In genomic region chr21:42118121-42118795, GRCh38 we compare ENCODE assay signal across 13 cellular contexts. TPM values are rescaled to one million over a fixed set of nuclear protein-coding genes. Genes with fewer than 3 reads are reported as not detected.
DNase-seq lines count a peak whose midpoint lies in the region; ATAC-seq and TF ChIP-seq lines count a peak whose summit lies in the region.
"Had no signal": no experiment of that assay in that cellular context is flagged by ENCODE, and none has a peak within 500 bp of the region (broad histone marks: within the 10 kb centered on the region; RNA-seq: fewer than 3 reads in every experiment).

No MANE protein-coding gene starts in this region.

- CTCF ChIA-PET in OCI-LY7 (lab: Charles Lee; ENCODE audit: unreplicated experiment): interaction anchor here (1.0 to 2.1 kb wide), 5 partner anchors 10 to 285 kb away, joined by 3 to 21 read pairs (median 4); no protein-coding TSS in a partner anchor

- H3K4me3 ChIP-seq in OCI-LY7 (ENCODE audit: low read depth, low read length, poor library complexity, severe bottlenecking): peak overlapping the region; percentile 26
- H3K4me3 ChIP-seq: mucosa of descending colon had no signal

- H3K27me3 ChIP-seq in foreskin keratinocyte: peaks cover 45% of the 10 kb centered on the region

- POLR2A ChIA-PET in OCI-LY7 (lab: Charles Lee): interaction anchor here (0.6 to 4.9 kb wide), 10 partner anchors 11 to 251 kb away, joined by 3 to 23 read pairs (median 4); no protein-coding TSS in a partner anchor

- intact Hi-C loops in OCI-LY7 (cut with micrococcal nuclease; ENCODE audit: unreplicated experiment): loop anchor here (5.0 kb wide), 2 partner anchors 419 to 506 kb away; no protein-coding TSS in a partner anchor

- H3K4me1 ChIP-seq in OCI-LY7 (ENCODE audit: insufficient read depth, low read length, poor library complexity, severe bottlenecking) (peaks cover 71% of the 10 kb centered on the region), foreskin keratinocyte (no peaks in the 10 kb centered on the region)

- H3K4me2 ChIP-seq in OCI-LY7 (ENCODE audit: low read length): peak overlapping the region; percentile 82

- H3K9me3 ChIP-seq in KOPT-K1 (ENCODE audit: insufficient read depth, low read length, poor library complexity, severe bottlenecking) (no peaks in the 10 kb centered on the region), OCI-LY7 (ENCODE audit: low read length) (no peaks in the 10 kb centered on the region)
- H3K9me3 ChIP-seq: mucosa of descending colon had no signal

- H4K20me1 ChIP-seq in OCI-LY7 (ENCODE audit: insufficient read depth, low read length): no peaks in the 10 kb centered on the region

- peaks cover 19% of the 10 kb centered on the region; the same call in 1 of the 2 replicates for H3K79me2 ChIP-seq in OCI-LY7 (ENCODE audit: insufficient read depth, low read depth, low read length)

- H3K27ac ChIP-seq in KOPT-K1 (ENCODE audit: low read depth, low read length, poor library complexity, severe bottlenecking): peak overlapping the region; percentile 97
- peak overlapping the region; percentile 93 for H3K27ac ChIP-seq in OCI-LY7 (ENCODE audit: low read depth, low read length, poor library complexity, severe bottlenecking)
- no peak overlapping the region for H3K27ac ChIP-seq in foreskin keratinocyte

- no peak for TF ChIP-seq CTCF in OCI-LY7 (conservative IDR thresholded peaks at IDR 0.05; ENCODE audit: low read length)
- no peak for TF ChIP-seq CTCF in foreskin keratinocyte (conservative IDR thresholded peaks at IDR 0.05)

- peak overlapping the region; percentile 76 for H2AFZ ChIP-seq in OCI-LY7 (ENCODE audit: low read length)

- H3K36me3 ChIP-seq in KOPT-K1 (ENCODE audit: insufficient read depth, low read length) (no peaks in the 10 kb centered on the region), OCI-LY7 (ENCODE audit: insufficient read depth, low read length) (no peaks in the 10 kb centered on the region; the same call in 1 of the 2 replicates)

- H3K9me2 ChIP-seq in OCI-LY7 (ENCODE audit: insufficient read depth, low read length): no peaks in the 10 kb centered on the region

- H3K4me1 Mint-ChIP-seq in memory B cell: peaks cover 31% of the 10 kb centered on the region

- peak; percentile 13 for DNase-seq in NCI-H2029 treated with DMSO at 0.1 percent for 48 hours (lab: John Stamatoyannopoulos, UW)
- no peak for DNase-seq in NCI-H2029 (lab: John Stamatoyannopoulos, UW)
- DNase-seq in OCI-LY7 (ENCODE audit: low spot score): peak; percentile 37
- DNase-seq in memory B cell (ENCODE audit: low spot score in 2 of 2): no peak
- DNase-seq in foreskin keratinocyte: no peak

- peak overlapping the region; percentile 15 for H3K4me3 Mint-ChIP-seq in memory B cell

- peaks cover 36% of the 10 kb centered on the region for H3K27me3 Mint-ChIP-seq in memory B cell

- H3K9me3 Mint-ChIP-seq in memory B cell: no peaks in the 10 kb centered on the region
- H3K9me3 Mint-ChIP-seq: CD8-positive, alpha-beta T cell had no signal

- no peak overlapping the region for H3K27ac Mint-ChIP-seq in memory B cell
- H3K27ac Mint-ChIP-seq: CD8-positive, alpha-beta T cell had no signal

- H3K36me3 Mint-ChIP-seq in memory B cell: no peaks in the 10 kb centered on the region
- H3K36me3 Mint-ChIP-seq: CD8-positive, alpha-beta T cell had no signal

- no peak for ATAC-seq in memory B cell (ENCODE audit: low read depth)
- no peak for ATAC-seq in foreskin keratinocyte
- no peak for ATAC-seq in GM19351 (IDR thresholded peaks at IDR 0.05; ENCODE audit: unreplicated experiment)
- no peak for ATAC-seq in HG02571 (IDR thresholded peaks at IDR 0.05; ENCODE audit: unreplicated experiment)

- BruUV-seq in OCI-LY7 (replicated peaks; lab: Mats Ljungman, UMichigan): no TSS peak

RNA-seq across cellular contexts. Expression of gene UMODL1, which starts 47.1 kb away (rescaled TPM):
- total RNA-seq in OCI-LY7 (2014; rRNA removed; shearing (Covaris generic)): 6.6 and 12.3 TPM in 2 replicates
- 7.4 and 10.0 TPM in 2 replicates for total RNA-seq in OCI-LY7 (2022)
- not detected in 2 replicates for total RNA-seq in foreskin keratinocyte
- not detected in 2 replicates for polyA plus RNA-seq in foreskin keratinocyte
- total RNA-seq: MCF 10A, renal cortical epithelial cell, ureter had no signal

Comparison
In these comparisons a context has a peak if more than half of its experiments do, and no peak if none do; other contexts are left out.
1. DNase-seq: peak in NCI-H2029 treated with DMSO at 0.1 percent for 48 hours (single experiment) and OCI-LY7 (single experiment); none in NCI-H2029 (single experiment), memory B cell (0 of 2) and foreskin keratinocyte (0 of 2).